Comparison of ENCODE assay signal across 14 cellular contexts in the genomic region with DNA sequence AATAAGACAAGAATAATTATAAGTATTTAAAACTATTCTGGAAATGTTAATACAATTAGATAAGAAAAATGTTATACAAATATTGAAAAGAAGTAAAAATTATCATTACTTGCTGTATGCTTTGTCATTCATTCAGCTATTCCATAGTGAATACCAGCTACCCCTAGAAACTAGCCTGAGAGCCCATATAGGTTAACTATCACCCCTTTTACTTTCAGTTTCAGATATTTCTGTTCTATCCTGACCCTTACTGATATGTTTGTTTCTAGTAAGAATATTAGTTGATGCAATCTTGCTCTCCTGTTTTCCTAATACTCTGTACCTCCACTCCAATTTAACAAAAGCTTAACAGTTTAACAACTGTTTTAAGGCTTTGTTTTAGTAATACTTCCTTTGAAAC. TPM values are rescaled to one million over a fixed set of nuclear protein-coding genes. Genes with fewer than 3 reads are reported as not detected.
DNase-seq lines count a peak whose midpoint lies in the region; ATAC-seq and TF ChIP-seq lines count a peak whose summit lies in the region.
"Had no signal": no experiment of that assay in that cellular context is flagged by ENCODE, and none has a peak within 500 bp of the region (broad histone marks: within the 10 kb centered on the region; RNA-seq: fewer than 3 reads in every experiment).

No MANE protein-coding gene starts in this region.

- peaks cover 14% of the 10 kb centered on the region for H3K9me3 Mint-ChIP-seq in activated naive CD8-positive, alpha-beta T cell treated with anti-CD3 and anti-CD28 coated beads for 36 hours
- H3K9me3 Mint-ChIP-seq in activated naive CD8-positive, alpha-beta T cell treated with anti-CD3 and anti-CD28 coated beads, Interleukin-2, amount 50 U/mL, for 24 hours, result peaks cover 24% of the 10 kb centered on the region
- peaks cover 5% of the 10 kb centered on the region for H3K9me3 Mint-ChIP-seq in activated T-helper 17 cell treated with anti-CD3 and anti-CD28 coated beads, Interleukin-2, amount 50 U/mL, for 72 hours
- H3K9me3 Mint-ChIP-seq in nephron progenitor cell, result peaks cover 31% of the 10 kb centered on the region

- peaks cover 4% of the 10 kb centered on the region for H3K4me1 Mint-ChIP-seq in activated naive CD8-positive, alpha-beta T cell treated with anti-CD3 and anti-CD28 coated beads for 36 hours
- H3K4me1 Mint-ChIP-seq in activated naive CD8-positive, alpha-beta T cell treated with anti-CD3 and anti-CD28 coated beads, Interleukin-2, amount 50 U/mL, for 24 hours, result no peaks in the 10 kb centered on the region
- H3K4me1 Mint-ChIP-seq in activated T-helper 17 cell treated with anti-CD3 and anti-CD28 coated beads, Interleukin-2, amount 50 U/mL, for 72 hours, result no peaks in the 10 kb centered on the region
- no peaks in the 10 kb centered on the region for H3K4me1 Mint-ChIP-seq in nephron progenitor cell

- peak overlapping the region; percentile 64; the same call in 1 of the 2 replicates for H2AFZ ChIP-seq in GM23248
- no peak overlapping the region for H2AFZ ChIP-seq in mesenchymal stem cell (ENCODE audit: low read depth, low read length)

- H2BK12ac ChIP-seq in mesenchymal stem cell (ENCODE audit: low read length in 2 of 2), result no peak overlapping the region

- no peaks in the 10 kb centered on the region for H3K9me2 ChIP-seq in GM23248 (ENCODE audit: insufficient read depth)

- H3K23ac ChIP-seq in mesenchymal stem cell (ENCODE audit: low read length in 2 of 2), result no peak overlapping the region

- TF ChIP-seq CTCF in nephron progenitor cell (IDR thresholded peaks at IDR 0.05), result no peak

- no peaks in the 10 kb centered on the region for H3K79me1 ChIP-seq in mesenchymal stem cell (replicated peaks; ENCODE audit: low read length, poor library complexity, severe bottlenecking)

- no peak for DNase-seq in activated naive CD8-positive, alpha-beta T cell treated with anti-CD3 and anti-CD28 coated beads for 36 hours
- no peak for DNase-seq in activated naive CD8-positive, alpha-beta T cell treated with anti-CD3 and anti-CD28 coated beads, Interleukin-2, amount 50 U/mL, for 24 hours
- no peak for DNase-seq in GM23248
- DNase-seq in mesenchymal stem cell, result peak; percentile 22
- no peak for DNase-seq in iPS-NIHi7 (ENCODE audit: extremely low spot score)
- no peak for DNase-seq in nephron progenitor cell
- DNase-seq: activated CD4-positive, alpha-beta T cell treated with anti-CD3 and anti-CD28 coated beads for 1 hour; activated effector memory CD4-positive, alpha-beta T cell treated with Interleukin-2 at 50 U/mL for 16 hours; cerebellar nuclear complex; DMS153; NCI-H526 had no signal

- peak overlapping the region; percentile 25 for H3K27ac Mint-ChIP-seq in activated naive CD8-positive, alpha-beta T cell treated with anti-CD3 and anti-CD28 coated beads for 36 hours
- no peak overlapping the region for H3K27ac Mint-ChIP-seq in activated naive CD8-positive, alpha-beta T cell treated with anti-CD3 and anti-CD28 coated beads, Interleukin-2, amount 50 U/mL, for 24 hours
- no peak overlapping the region for H3K27ac Mint-ChIP-seq in activated T-helper 17 cell treated with anti-CD3 and anti-CD28 coated beads, Interleukin-2, amount 50 U/mL, for 72 hours
- no peak overlapping the region for H3K27ac Mint-ChIP-seq in nephron progenitor cell

- H3K27me3 ChIP-seq in GM23248 (replicated peaks; ENCODE audit: insufficient read depth) (no peaks in the 10 kb centered on the region), mesenchymal stem cell (ENCODE audit: control insufficient read depth in 1 of 2, insufficient read depth in 1 of 2, low read length in 2 of 2) (no peaks in the 10 kb centered on the region)

- H3K4me1 ChIP-seq in GM23248 (ENCODE audit: insufficient read depth) (no peaks in the 10 kb centered on the region; the same call in 1 of the 2 replicates), mesenchymal stem cell (ENCODE audit: control insufficient read depth, insufficient read depth, low read depth, low read length) (no peaks in the 10 kb centered on the region)
- H3K4me1 ChIP-seq: A549 had no signal

- no peak overlapping the region for H3K27ac ChIP-seq in GM23248
- no peak overlapping the region for H3K27ac ChIP-seq in mesenchymal stem cell (ENCODE audit: low read length, poor library complexity, severe bottlenecking)
- H3K27ac ChIP-seq: A549 had no signal

- H3K14ac ChIP-seq in mesenchymal stem cell (ENCODE audit: low read length in 2 of 2), result no peak overlapping the region

- no peak overlapping the region for H4K8ac ChIP-seq in mesenchymal stem cell (ENCODE audit: low read length)

- no peak overlapping the region for H2BK5ac ChIP-seq in mesenchymal stem cell (ENCODE audit: low read depth, low read length, poor library complexity, severe bottlenecking)

- H4K20me1 ChIP-seq in GM23248 (ENCODE audit: insufficient read depth), result no peaks in the 10 kb centered on the region

- H2AK5ac ChIP-seq in mesenchymal stem cell (ENCODE audit: low read length, severe bottlenecking), result no peak overlapping the region

- no peak overlapping the region for H2BK120ac ChIP-seq in mesenchymal stem cell (ENCODE audit: low read depth, low read length)

- no peaks in the 10 kb centered on the region for H3F3A ChIP-seq in GM23248 (ENCODE audit: insufficient read depth)

- no peak overlapping the region for H3K9ac ChIP-seq in GM23248
- H3K9ac ChIP-seq in mesenchymal stem cell (ENCODE audit: low read length), result peak overlapping the region; percentile 36

- H2BK15ac ChIP-seq in mesenchymal stem cell (ENCODE audit: low read depth, poor library complexity, severe bottlenecking), result no peak overlapping the region

- no peaks in the 10 kb centered on the region for H3K27me3 Mint-ChIP-seq in activated naive CD8-positive, alpha-beta T cell treated with anti-CD3 and anti-CD28 coated beads for 36 hours
- no peaks in the 10 kb centered on the region for H3K27me3 Mint-ChIP-seq in activated naive CD8-positive, alpha-beta T cell treated with anti-CD3 and anti-CD28 coated beads, Interleukin-2, amount 50 U/mL, for 24 hours
- no peaks in the 10 kb centered on the region for H3K27me3 Mint-ChIP-seq in activated T-helper 17 cell treated with anti-CD3 and anti-CD28 coated beads, Interleukin-2, amount 50 U/mL, for 72 hours
- no peaks in the 10 kb centered on the region for H3K27me3 Mint-ChIP-seq in nephron progenitor cell (ENCODE audit: low read depth, poor library complexity)

- H3K9me3 ChIP-seq in GM23248 (ENCODE audit: low read depth) (no peaks in the 10 kb centered on the region), mesenchymal stem cell (ENCODE audit: control insufficient read depth, low read length) (peaks cover 5% of the 10 kb centered on the region)
- H3K9me3 ChIP-seq: A549 had no signal

- H3K4me3 ChIP-seq in GM23248 (no peak overlapping the region), mesenchymal stem cell (ENCODE audit: insufficient read depth in 1 of 2, low read depth in 1 of 2, low read length in 2 of 2) (no peak overlapping the region)
- H3K4me3 ChIP-seq: A549 had no signal

- no peaks in the 10 kb centered on the region for H3K79me2 ChIP-seq in GM23248 (ENCODE audit: insufficient read depth)

- H3K36me3 ChIP-seq in GM23248 (ENCODE audit: low read depth) (no peaks in the 10 kb centered on the region), mesenchymal stem cell (ENCODE audit: control insufficient read depth in 1 of 2, insufficient read depth in 2 of 2, low read depth in 1 of 2, low read length in 2 of 2) (no peaks in the 10 kb centered on the region)

- peaks cover 29% of the 10 kb centered on the region for H3K36me3 Mint-ChIP-seq in activated naive CD8-positive, alpha-beta T cell treated with anti-CD3 and anti-CD28 coated beads for 36 hours
- peaks cover 11% of the 10 kb centered on the region for H3K36me3 Mint-ChIP-seq in activated naive CD8-positive, alpha-beta T cell treated with anti-CD3 and anti-CD28 coated beads, Interleukin-2, amount 50 U/mL, for 24 hours (ENCODE audit: low read depth)
- peaks cover 13% of the 10 kb centered on the region for H3K36me3 Mint-ChIP-seq in activated T-helper 17 cell treated with anti-CD3 and anti-CD28 coated beads, Interleukin-2, amount 50 U/mL, for 72 hours (ENCODE audit: low read depth)
- peaks cover 38% of the 10 kb centered on the region for H3K36me3 Mint-ChIP-seq in nephron progenitor cell (ENCODE audit: low read depth)

- no peak overlapping the region for H4K91ac ChIP-seq in mesenchymal stem cell (ENCODE audit: low read length)

- in situ Hi-C loops in GM23248 (cut with MboI), result no loop called here

- no peak overlapping the region for H3K4me3 Mint-ChIP-seq in activated naive CD8-positive, alpha-beta T cell treated with anti-CD3 and anti-CD28 coated beads for 36 hours
- H3K4me3 Mint-ChIP-seq in activated naive CD8-positive, alpha-beta T cell treated with anti-CD3 and anti-CD28 coated beads, Interleukin-2, amount 50 U/mL, for 24 hours, result no peak overlapping the region
- H3K4me3 Mint-ChIP-seq in activated T-helper 17 cell treated with anti-CD3 and anti-CD28 coated beads, Interleukin-2, amount 50 U/mL, for 72 hours, result no peak overlapping the region
- H3K4me3 Mint-ChIP-seq in nephron progenitor cell, result no peak overlapping the region

- ATAC-seq in activated naive CD8-positive, alpha-beta T cell treated with anti-CD3 and anti-CD28 coated beads, Interleukin-2, amount 50 U/mL, for 24 hours, result no peak
- peak; percentile 74 for ATAC-seq in HG03575 (IDR thresholded peaks at IDR 0.05; ENCODE audit: extremely low read depth, insufficient number of reproducible peaks, low FRiP score, unreplicated experiment)
- no peak for ATAC-seq in activated T-helper 17 cell treated with anti-CD3 and anti-CD28 coated beads, Interleukin-2, amount 50 U/mL, for 72 hours (replicated peaks)
- ATAC-seq: A549 had no signal

- H3K18ac ChIP-seq in mesenchymal stem cell (ENCODE audit: low read depth in 1 of 2, low read length in 2 of 2), result no peak overlapping the region

- H3K4ac ChIP-seq in mesenchymal stem cell (ENCODE audit: low read depth in 1 of 2, low read length in 2 of 2), result no peak overlapping the region

- H3K4me2 ChIP-seq in GM23248 (ENCODE audit: unreplicated experiment), result peak overlapping the region; percentile 39
- H3K4me2 ChIP-seq in mesenchymal stem cell (ENCODE audit: low read length, poor library complexity, severe bottlenecking), result no peak overlapping the region
- H3K4me2 ChIP-seq: A549 had no signal

RNA-seq across cellular contexts. Expression of gene FAM227B, which starts 31.6 kb away (rescaled TPM):
- 1 to 10 TPM; 2.9 to 4.1 TPM for total RNA-seq in activated naive CD8-positive, alpha-beta T cell treated with anti-CD3 and anti-CD28 coated beads for 36 hours
- 4.4 and 4.6 TPM in 2 replicates for total RNA-seq in GM23248 (2014; rRNA removed; shearing (Covaris generic))
- polyA plus RNA-seq in GM23248 (2016; fragmentation: Nextera tagmentation; extraction: Ambion mirVana), result 7.2 and 10.0 TPM in 2 replicates
- 4.3 TPM for polyA plus RNA-seq in mesenchymal stem cell (2013, experiment 1 of 2)
- 5.0 TPM for polyA plus RNA-seq in mesenchymal stem cell (2013, experiment 2 of 2)
- total RNA-seq in activated T-helper 17 cell treated with anti-CD3 and anti-CD28 coated beads, Interleukin-2, amount 50 U/mL, for 72 hours, result 1 to 10 TPM; 2.1 to 3.8 TPM

RNA-seq across cellular contexts. Expression of gene DTWD1, which starts 31.8 kb away (rescaled TPM):
- 10 to 100 TPM; 24.8 to 25.0 TPM for total RNA-seq in activated naive CD8-positive, alpha-beta T cell treated with anti-CD3 and anti-CD28 coated beads for 36 hours
- total RNA-seq in GM23248 (2014; rRNA removed; shearing (Covaris generic)), result 63.7 and 73.3 TPM in 2 replicates
- polyA plus RNA-seq in GM23248 (2016; fragmentation: Nextera tagmentation; extraction: Ambion mirVana), result 104 and 107 TPM in 2 replicates
- polyA plus RNA-seq in mesenchymal stem cell (2013, experiment 1 of 2), result 29.2 TPM
- 29.9 TPM for polyA plus RNA-seq in mesenchymal stem cell (2013, experiment 2 of 2)
- total RNA-seq in activated T-helper 17 cell treated with anti-CD3 and anti-CD28 coated beads, Interleukin-2, amount 50 U/mL, for 72 hours, result 10 to 100 TPM; 20.7 to 22.0 TPM
